ENCODE assay signal across 23 cellular contexts in the genomic region with DNA sequence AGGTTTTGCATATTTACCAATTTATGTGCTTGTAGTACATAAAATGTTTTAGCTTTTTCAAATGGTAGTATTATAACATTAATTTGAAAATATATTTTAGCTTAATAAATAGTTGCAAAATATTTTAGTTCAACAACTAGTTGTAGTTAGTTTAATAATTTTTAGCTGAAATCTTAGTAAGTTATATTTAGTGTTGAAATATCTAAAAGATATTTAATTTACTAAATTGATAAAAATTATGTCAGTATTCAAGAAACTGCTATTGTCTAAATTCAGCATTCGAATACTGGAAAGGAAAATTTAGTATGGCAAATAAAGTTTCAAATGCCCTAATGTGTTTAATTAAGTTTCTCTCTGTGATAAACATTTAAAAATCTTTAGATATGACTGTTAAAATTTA.
A peak's percentile ranks its signal among the peaks of the same experiment; 100 is the strongest.
DNase-seq lines count a peak whose midpoint lies in the region; ATAC-seq, FAIRE-seq and TF ChIP-seq lines count a peak whose summit lies in the region.
"Had no signal": no experiment of that assay in that cellular context is flagged by ENCODE, and none has a peak within 500 bp of the region (broad histone marks: within the 10 kb centered on the region; RNA-seq: fewer than 3 reads in every experiment).

No MANE protein-coding gene starts in this region.

- H3K4me3 Mint-ChIP-seq in glutamatergic neuron (ENCODE audit: unreplicated experiment) = no peak overlapping the region
- H3K4me3 Mint-ChIP-seq: CD14-positive monocyte; CD4-positive, alpha-beta T cell; CD8-positive, alpha-beta memory T cell had no signal

- H3K4me3 ChIP-seq in kidney (ENCODE audit: low read length in 2 of 2) = no peak overlapping the region
- H3K4me3 ChIP-seq: A549; BLaER1 treated with 17β-estradiol and CSF1 and Interleukin-3, amounts not matched to agents 10 nM and 100 nM; GM23248 had no signal

- H3K9me3 Mint-ChIP-seq in glutamatergic neuron (ENCODE audit: unreplicated experiment) = peaks cover 1% of the 10 kb centered on the region

- H3K27ac Mint-ChIP-seq in glutamatergic neuron (ENCODE audit: unreplicated experiment) = no peak overlapping the region
- H3K27ac Mint-ChIP-seq: CD14-positive monocyte; CD4-positive, alpha-beta T cell; CD8-positive, alpha-beta memory T cell had no signal

- ATAC-seq in HG02884 (IDR thresholded peaks at IDR 0.05; ENCODE audit: unreplicated experiment) = no peak
- ATAC-seq: A549 had no signal

- no peaks in the 10 kb centered on the region for H3K27me3 Mint-ChIP-seq in glutamatergic neuron (ENCODE audit: unreplicated experiment)
- H3K27me3 Mint-ChIP-seq: CD4-positive, alpha-beta T cell; CD8-positive, alpha-beta memory T cell had no signal

- no peak for DNase-seq in kidney
- no peak for DNase-seq in glutamatergic neuron
- no peak for DNase-seq in posterior cingulate gyrus
- DNase-seq: ACHN; AML-193; BE2C; CD4-positive, alpha-beta T cell; CD8-positive, alpha-beta memory T cell; DMS53; DMS79 treated with DMSO at 0.1 percent for 48 hours; GM23248; H7; HCEC 1CT had no signal

- FAIRE-seq in A204.1 (lab: Jason Lieb, UNC) (peak; percentile 92), TTC549 (lab: Jason Lieb, UNC) (peak; percentile 85), kidney (lab: Jason Lieb, UNC) (peak; percentile 93)
- FAIRE-seq: A549, GM12892, GM19239, H1 had no signal

- H3K4me1 Mint-ChIP-seq in glutamatergic neuron (ENCODE audit: low read depth, unreplicated experiment) = no peaks in the 10 kb centered on the region
- H3K4me1 Mint-ChIP-seq: CD14-positive monocyte; CD8-positive, alpha-beta memory T cell had no signal

- intact Hi-C loops in kidney (cut with DNase I) (no loop called here), posterior cingulate gyrus (cut with DNase I) (no loop called here)

- H3K36me3 ChIP-seq in kidney (ENCODE audit: control insufficient read depth in 1 of 2, insufficient read depth in 2 of 2, low read length in 2 of 2) = no peaks in the 10 kb centered on the region
- H3K36me3 ChIP-seq: BE2C; BLaER1 treated with 17β-estradiol and CSF1 and Interleukin-3, amounts not matched to agents 10 nM and 100 nM had no signal

- H3K27ac ChIP-seq in kidney (ENCODE audit: low read depth in 2 of 2, low read length in 2 of 2) = no peak overlapping the region
- H3K27ac ChIP-seq: 22Rv1; A549; BLaER1 treated with 17β-estradiol and CSF1 and Interleukin-3, amounts not matched to agents 10 nM and 100 nM; GM23248 had no signal

- no peaks in the 10 kb centered on the region for H3K9me3 ChIP-seq in kidney (ENCODE audit: control insufficient read depth in 1 of 2, low read length in 2 of 2)
- H3K9me3 ChIP-seq: BE2C had no signal

- TF ChIP-seq CTCF in kidney (IDR thresholded peaks at IDR 0.05; ENCODE audit: borderline replicate concordance, extremely low read depth, insufficient read depth) (no peak), glutamatergic neuron (IDR thresholded peaks at IDR 0.05; ENCODE audit: partially characterized antibody, unreplicated experiment) (no peak)

- no peak overlapping the region for H3K9ac ChIP-seq in kidney (ENCODE audit: low read length in 2 of 2)
- H3K9ac ChIP-seq: BLaER1 treated with 17β-estradiol and CSF1 and Interleukin-3, amounts not matched to agents 10 nM and 100 nM; GM23248 had no signal

- peaks cover 7% of the 10 kb centered on the region for H3K36me3 Mint-ChIP-seq in glutamatergic neuron (ENCODE audit: unreplicated experiment)
- H3K36me3 Mint-ChIP-seq: CD14-positive monocyte; CD8-positive, alpha-beta memory T cell had no signal

- no peaks in the 10 kb centered on the region for H3K4me1 ChIP-seq in kidney (ENCODE audit: control insufficient read depth in 1 of 2, insufficient read depth in 1 of 2, low read depth in 1 of 2, low read length in 2 of 2)
- H3K4me1 ChIP-seq: BE2C; BLaER1 treated with 17β-estradiol and CSF1 and Interleukin-3, amounts not matched to agents 10 nM and 100 nM had no signal
